In genomic region chr5:107672212-107673105, GRCh38 we compare ENCODE assay signal across 8 cellular contexts. TPM values are rescaled to one million over a fixed set of nuclear protein-coding genes. Genes with fewer than 3 reads are reported as not detected.
DNase-seq lines count a peak whose midpoint lies in the region; ATAC-seq and TF ChIP-seq lines count a peak whose summit lies in the region.

No MANE protein-coding gene starts in this region.

- H3K4me1 ChIP-seq in muscle layer of colon (ENCODE audit: insufficient read depth, low read length), result peaks cover 4% of the 10 kb centered on the region
- H3K4me1 ChIP-seq in upper lobe of left lung, result peaks cover 32 to 50% (median 37%) of the 10 kb centered on the region in 4 donors

- no peak for ATAC-seq in activated T-cell treated with anti-CD3 and anti-CD28 coated beads, Interleukin-2, amount 50 U/mL, for 4 hours
- peak; percentile 80 to 90 for ATAC-seq in upper lobe of left lung (ENCODE audit: low FRiP score in 2 of 2)

- DNase-seq in H7, result peak; percentile 91
- peak; percentile 90 for DNase-seq in NCI-H2227 (lab: John Stamatoyannopoulos, UW; ENCODE audit: unreplicated experiment)
- DNase-seq in activated T-cell treated with anti-CD3 and anti-CD28 coated beads, Interleukin-2, amount 50 U/mL, for 4 hours, result no peak
- DNase-seq in fibroblast of pulmonary artery (ENCODE audit: low read depth), result peak; percentile 99
- peak; percentile 86 to 93 for DNase-seq in upper lobe of left lung
- DNase-seq in NOMO-1 (lab: John Stamatoyannopoulos, UW; ENCODE audit: unreplicated experiment in 2 of 2), result no peak

- TF ChIP-seq CTCF in C4-2B (conservative IDR thresholded peaks at IDR 0.05) (no peak), fibroblast of pulmonary artery (IDR thresholded peaks at IDR 0.05; ENCODE audit: low read length, missing control alignments) (no peak), upper lobe of left lung (IDR thresholded peaks at IDR 0.05) (no peak)

- H3K4me3 Mint-ChIP-seq in activated T-cell treated with anti-CD3 and anti-CD28 coated beads, Interleukin-2, amount 50 U/mL, for 4 hours, result peak overlapping the region; percentile 69

- WGBS in upper lobe of left lung, 2 donors, result 2% methylated on average over 37 to 64 of the region's 66 CpGs

- H3K9me3 Mint-ChIP-seq in activated T-cell treated with anti-CD3 and anti-CD28 coated beads, Interleukin-2, amount 50 U/mL, for 4 hours, result no peaks in the 10 kb centered on the region

- H3K36me3 Mint-ChIP-seq in activated T-cell treated with anti-CD3 and anti-CD28 coated beads, Interleukin-2, amount 50 U/mL, for 4 hours (ENCODE audit: insufficient read depth), result no peaks in the 10 kb centered on the region

- H3K27ac ChIP-seq in C4-2B (peak overlapping the region; percentile 97), muscle layer of colon (ENCODE audit: low read depth, low read length) (peak overlapping the region; percentile 74), upper lobe of left lung (peak overlapping the region; percentile 60 to 82 (median 68))

- peaks cover 70% of the 10 kb centered on the region for H3K27me3 Mint-ChIP-seq in activated T-cell treated with anti-CD3 and anti-CD28 coated beads, Interleukin-2, amount 50 U/mL, for 4 hours (ENCODE audit: low read depth)

- peak in 1 of 4 donors; percentile 38 for TF ChIP-seq POLR2A in upper lobe of left lung (IDR thresholded peaks at IDR 0.05)

- H3K9ac ChIP-seq in muscle layer of colon (ENCODE audit: low read length), result peak overlapping the region; percentile 49

- no peak for TF ChIP-seq EP300 in upper lobe of left lung (IDR thresholded peaks at IDR 0.05)

- H3K36me3 ChIP-seq in H7 (replicated peaks; ENCODE audit: control insufficient read depth, insufficient read depth, low read length) (no peaks in the 10 kb centered on the region), muscle layer of colon (ENCODE audit: insufficient read depth, low read length) (no peaks in the 10 kb centered on the region), upper lobe of left lung (no peaks in the 10 kb centered on the region)

- H3K9me3 ChIP-seq in muscle layer of colon (ENCODE audit: low read length) (no peaks in the 10 kb centered on the region), upper lobe of left lung (no peaks in the 10 kb centered on the region)

- H3K4me1 Mint-ChIP-seq in activated T-cell treated with anti-CD3 and anti-CD28 coated beads, Interleukin-2, amount 50 U/mL, for 4 hours (ENCODE audit: low read depth), result peaks cover 29% of the 10 kb centered on the region

- H3K4me3 ChIP-seq in H7 (ENCODE audit: insufficient read depth, low read depth, low read length), result peak overlapping the region; percentile 79
- H3K4me3 ChIP-seq in fibroblast of pulmonary artery (replicated peaks; ENCODE audit: low read depth, low read length), result peak overlapping the region; percentile 87
- peak overlapping the region; percentile 82 to 88 for H3K4me3 ChIP-seq in muscle layer of colon (ENCODE audit: low read depth in 1 of 2, low read length in 2 of 2)
- peak overlapping the region; percentile 47 to 67 (median 57) for H3K4me3 ChIP-seq in upper lobe of left lung

- H3K27me3 ChIP-seq in H7 (ENCODE audit: control insufficient read depth, insufficient read depth, low read length), result peaks cover 32% of the 10 kb centered on the region
- H3K27me3 ChIP-seq in muscle layer of colon (ENCODE audit: control insufficient read depth in 1 of 2, insufficient read depth in 2 of 2, low read length in 2 of 2), result peaks cover 0 to 17% of the 10 kb centered on the region in 2 donors
- H3K27me3 ChIP-seq in upper lobe of left lung, result peaks cover 0 to 29% (median 13%) of the 10 kb centered on the region in 4 donors

RNA-seq across cellular contexts. Expression of gene EFNA5, which starts 1.7 kb away (rescaled TPM):
- total RNA-seq in H7 (2014; rRNA removed; shearing (Covaris generic)), result 5.3 and 7.8 TPM in 2 replicates
- under 1 TPM in 2 of 3 donors, not detected in 1; 0.13 to 0.24 TPM for total RNA-seq in activated T-cell treated with anti-CD3 and anti-CD28 coated beads, Interleukin-2, amount 50 U/mL, for 4 hours
- 10 to 100 TPM in 2 of 6 donors, 1 to 10 TPM in 4; 4.1 to 41.9 (median 7.3) TPM for total RNA-seq in upper lobe of left lung

Comparison
In these comparisons a context has a peak if more than half of its experiments do, and no peak if none do; other contexts are left out.
1. DNase-seq: peak in H7 (single experiment), NCI-H2227 (single experiment), fibroblast of pulmonary artery (single experiment) and upper lobe of left lung (2 of 2); none in activated T-cell treated with anti-CD3 and anti-CD28 coated beads, Interleukin-2, amount 50 U/mL, for 4 hours (single experiment) and NOMO-1 (0 of 2).
2. ATAC-seq: peak in upper lobe of left lung (2 of 2); none in activated T-cell treated with anti-CD3 and anti-CD28 coated beads, Interleukin-2, amount 50 U/mL, for 4 hours (0 of 2).
3. Peak in every context shown above with its lines, with median percentiles within 50 percentile points of each other: H3K27ac ChIP-seq and H3K4me3 ChIP-seq.